Comparison of ENCODE assay signal across 23 cellular contexts in genomic region chr11:39461065-39461464, GRCh38.
"Had no signal": no experiment of that assay in that cellular context is flagged by ENCODE, and none has a peak within 500 bp of the region (broad histone marks: within the 10 kb centered on the region; RNA-seq: fewer than 3 reads in every experiment).

No MANE protein-coding gene starts in this region.

- H3K9me3 ChIP-seq: gastrocnemius medialis, heart left ventricle, lower lobe of right lung, pancreas, right atrium auricular region, sigmoid colon, stomach, testis, tibial artery had no signal

- H3K27ac ChIP-seq: gastrocnemius medialis, heart left ventricle, hepatocyte, lower lobe of right lung, pancreas, right atrium auricular region, sigmoid colon, stomach, testis, tibial artery had no signal

- H3K4me3 ChIP-seq: dorsolateral prefrontal cortex, gastrocnemius medialis, heart left ventricle, hepatocyte, lower lobe of right lung, pancreas, right atrium auricular region, sigmoid colon, stomach, testis, tibial artery had no signal

- H3K36me3 ChIP-seq: gastrocnemius medialis, heart left ventricle, lower lobe of right lung, pancreas, right atrium auricular region, sigmoid colon, stomach, tibial artery had no signal

- ATAC-seq: esophagus mucosa; gastrocnemius medialis; heart left ventricle; left ventricle myocardium superior; lower lobe of right lung; natural killer cell; pancreas; stimulated activated effector memory CD8-positive, alpha-beta T cell treated with anti-CD3 and anti-CD28 coated beads, Interleukin-12 subunit alpha, Interleukin-12 subunit beta, amount 100 ng/mL, for 72 hours had no signal

- H3K27me3 ChIP-seq: dorsolateral prefrontal cortex, gastrocnemius medialis, heart left ventricle, hepatocyte, pancreas, right atrium auricular region, sigmoid colon, stomach, testis, tibial artery had no signal

- FAIRE-seq: colon, islet of Langerhans, pancreas had no signal

- H3K4me1 ChIP-seq: gastrocnemius medialis, heart left ventricle, lower lobe of right lung, pancreas, right atrium auricular region, sigmoid colon, stomach, testis, tibial artery had no signal

- DNase-seq: effector CD4-positive, alpha-beta T cell; foreskin fibroblast; gastrocnemius medialis; heart left ventricle; kidney glomerular epithelial cell; left ventricle myocardium superior; lower lobe of right lung; natural killer cell; pancreas; sigmoid colon; stimulated activated CD4-positive, alpha-beta T cell treated with anti-CD3 and anti-CD28 coated beads, Interleukin-2, amount 100 ng/mL, for 24 hours; stimulated activated CD4-positive, alpha-beta T cell treated with anti-CD3 and anti-CD28 coated beads, Interleukin-4, amount 100 ng/mL, for 24 hours; stimulated activated naive CD4-positive, alpha-beta T cell treated with Interleukin-2 at 50 U/mL for 16 hours; stomach; testis; tibial artery had no signal
